ENCODE assay signal across 31 cellular contexts in genomic region chr15:72398189-72398588, GRCh38. TPM values are rescaled to one million over a fixed set of nuclear protein-coding genes. Genes with fewer than 3 reads are reported as not detected.
"Had no signal": no experiment of that assay in that cellular context is flagged by ENCODE, and none has a peak within 500 bp of the region (broad histone marks: within the 10 kb centered on the region; RNA-seq: fewer than 3 reads in every experiment).

TSS of gene TMEM202 (plus strand) at chr15:72398305. CDS start at chr15:72398327, 22 bp downstream.

- H3K4me3 ChIP-seq: ascending aorta, body of pancreas, K562, SK-N-MC had no signal

- H3K36me3 Mint-ChIP-seq: activated naive CD4-positive, alpha-beta T cell treated with anti-CD3 and anti-CD28 coated beads, Interleukin-2, amount 50 U/mL, for 72 hours had no signal

- ATAC-seq: activated CD4-positive, alpha-beta T cell treated with anti-CD3 and anti-CD28 coated beads for 36 hours; activated naive CD4-positive, alpha-beta T cell treated with anti-CD3 and anti-CD28 coated beads, Interleukin-2, amount 50 U/mL, for 72 hours; activated naive CD8-positive, alpha-beta T cell treated with anti-CD3 and anti-CD28 coated beads, Interleukin-2, amount 50 U/mL, for 24 hours; body of pancreas; K562; PC-3 had no signal

- H3K27ac ChIP-seq: ascending aorta, body of pancreas, SK-N-MC, WERI-Rb-1 had no signal

- DNase-seq: activated CD4-positive, alpha-beta memory T cell treated with anti-CD3 and anti-CD28 coated beads, Interleukin-2, amount 10 ng/mL, durations not matched to agents 7 days and 5 days; activated CD4-positive, alpha-beta T cell treated with anti-CD3 and anti-CD28 coated beads for 36 hours; activated CD4-positive, alpha-beta T cell treated with anti-CD3 and anti-CD28 coated beads, Interleukin-2, amount 50 U/mL, for 1 hour; activated CD8-positive, alpha-beta memory T cell treated with anti-CD3 and anti-CD28 coated beads, Interleukin-2, amount 50 U/mL, for 4 hours; activated effector memory CD4-positive, alpha-beta T cell treated with anti-CD3 and anti-CD28 coated beads, Interleukin-2, amount 50 U/mL, for 16 hours; activated naive CD4-positive, alpha-beta T cell treated with Interleukin-2 at 50 U/mL for 16 hours; activated naive CD8-positive, alpha-beta T cell treated with anti-CD3 and anti-CD28 coated beads, Interleukin-2, amount 50 U/mL, for 24 hours; amniotic stem cell; body of pancreas; central memory CD4-positive, alpha-beta T cell; NCI-H1092; NCI-H1417 treated with DMSO at 0.1 percent for 48 hours; NCI-H1694; NCI-H2029 treated with DMSO at 0.1 percent for 48 hours; NCI-H510A treated with DMSO at 0.1 percent for 48 hours; NCI-H69; NK-92 treated with Interleukin-12 subunit alpha and Interleukin-12 subunit beta, amount 100 ng/mL, for 24 hours; PC-3; SHP77 treated with DMSO at 0.1 percent for 48 hours; T-helper 1 cell; WERI-Rb-1 had no signal

- H3K27me3 ChIP-seq: ascending aorta, body of pancreas had no signal

- H3K36me3 ChIP-seq: ascending aorta, WERI-Rb-1 had no signal

- H3K9me3 Mint-ChIP-seq: activated CD4-positive, alpha-beta memory T cell treated with anti-CD3 and anti-CD28 coated beads, Interleukin-2, amount 10 ng/mL, durations not matched to agents 7 days and 5 days; activated naive CD4-positive, alpha-beta T cell treated with anti-CD3 and anti-CD28 coated beads, Interleukin-2, amount 50 U/mL, for 72 hours; activated naive CD8-positive, alpha-beta T cell treated with anti-CD3 and anti-CD28 coated beads, Interleukin-2, amount 50 U/mL, for 24 hours; activated T-helper 1 cell treated with anti-CD3 and anti-CD28 coated beads, Interleukin-12 subunit alpha, Interleukin-12 subunit beta, Interleukin-2, Interleukin-4 antibody, amounts not matched to agents 30 ng/mL and 10 ng/mL and 1 ng/mL, durations not matched to agents 14 hours and 24 hours and 36 hours had no signal

- H3K9me3 ChIP-seq: ascending aorta, body of pancreas had no signal

- H3K4me3 Mint-ChIP-seq: activated CD4-positive, alpha-beta memory T cell treated with anti-CD3 and anti-CD28 coated beads, Interleukin-2, amount 10 ng/mL, durations not matched to agents 7 days and 5 days; activated CD4-positive, alpha-beta T cell treated with anti-CD3 and anti-CD28 coated beads for 36 hours; activated naive CD8-positive, alpha-beta T cell treated with anti-CD3 and anti-CD28 coated beads, Interleukin-2, amount 50 U/mL, for 24 hours; activated T-helper 1 cell treated with anti-CD3 and anti-CD28 coated beads, Interleukin-12 subunit alpha, Interleukin-12 subunit beta, Interleukin-2, Interleukin-4 antibody, amounts not matched to agents 30 ng/mL and 10 ng/mL and 1 ng/mL, durations not matched to agents 14 hours and 24 hours and 36 hours had no signal

- H3K4me1 ChIP-seq: ascending aorta, body of pancreas had no signal

- H3K4me1 Mint-ChIP-seq: activated CD4-positive, alpha-beta memory T cell treated with anti-CD3 and anti-CD28 coated beads, Interleukin-2, amount 10 ng/mL, durations not matched to agents 7 days and 5 days; activated CD4-positive, alpha-beta T cell treated with anti-CD3 and anti-CD28 coated beads for 36 hours; activated naive CD8-positive, alpha-beta T cell treated with anti-CD3 and anti-CD28 coated beads, Interleukin-2, amount 50 U/mL, for 24 hours had no signal

- H3K27ac Mint-ChIP-seq: activated CD4-positive, alpha-beta memory T cell treated with anti-CD3 and anti-CD28 coated beads, Interleukin-2, amount 10 ng/mL, durations not matched to agents 7 days and 5 days; activated CD4-positive, alpha-beta T cell treated with anti-CD3 and anti-CD28 coated beads for 36 hours; activated naive CD4-positive, alpha-beta T cell treated with anti-CD3 and anti-CD28 coated beads, Interleukin-2, amount 50 U/mL, for 72 hours; activated naive CD8-positive, alpha-beta T cell treated with anti-CD3 and anti-CD28 coated beads, Interleukin-2, amount 50 U/mL, for 24 hours; activated T-helper 1 cell treated with anti-CD3 and anti-CD28 coated beads, Interleukin-12 subunit alpha, Interleukin-12 subunit beta, Interleukin-2, Interleukin-4 antibody, amounts not matched to agents 30 ng/mL and 10 ng/mL and 1 ng/mL, durations not matched to agents 14 hours and 24 hours and 36 hours had no signal

RNA-seq across cellular contexts. Expression of gene TMEM202, which starts in this region (rescaled TPM):
- total RNA-seq: activated CD4-positive, alpha-beta memory T cell treated with anti-CD3 and anti-CD28 coated beads, Interleukin-2, amount 10 ng/mL, durations not matched to agents 7 days and 5 days; activated CD4-positive, alpha-beta T cell treated with anti-CD3 and anti-CD28 coated beads for 36 hours; activated naive CD4-positive, alpha-beta T cell treated with anti-CD3 and anti-CD28 coated beads, Interleukin-2, amount 50 U/mL, for 72 hours; activated T-helper 1 cell treated with anti-CD3 and anti-CD28 coated beads, Interleukin-12 subunit alpha, Interleukin-12 subunit beta, Interleukin-2, Interleukin-4 antibody, amounts not matched to agents 30 ng/mL and 10 ng/mL and 1 ng/mL, durations not matched to agents 14 hours and 24 hours and 36 hours; ascending aorta; body of pancreas; bronchial epithelial cell; chondrocyte; K562; LHCN-M2; M059J; PC-3; T-helper 2 cell treated with Interferon-gamma antibody and Interleukin-4, amounts not matched to agents 100 ng/mL and 5 ng/mL, for 36 hours had no signal
- polyA plus RNA-seq: K562 had no signal
